1 cellular context compared by ENCODE assay signal in genomic region chr12:109621864-109622485, GRCh38.
TF ChIP-seq lines count a peak whose summit lies in the region.

No MANE protein-coding gene starts in this region.

TF ChIP-seq in K562, 482 proteins besides CTCF, POLR2A, EP300 and RAD21:
- no peak for TF ChIP-seq PBX2 (CRISPR knock-in tag; IDR thresholded peaks at IDR 0.05; ENCODE audit: low read depth)
- 0 out of 2 replicates have a peak, but pooled peaks have one; percentile 18 for TF ChIP-seq PBX2 (tag; conservative IDR thresholded peaks at IDR 0.05; ENCODE audit: low read depth)
- no peak for TF ChIP-seq ARID2 (IDR thresholded peaks at IDR 0.05)
- TF ChIP-seq CREB1 (IDR thresholded peaks at IDR 0.05), result no peak
- no peak for TF ChIP-seq CREB1 (CRISPR knock-in tag; IDR thresholded peaks at IDR 0.05)
